Comparison of ENCODE assay signal across 16 cellular contexts in genomic region chr14:96929969-96930368, GRCh38.
DNase-seq lines count a peak whose midpoint lies in the region; ATAC-seq and TF ChIP-seq lines count a peak whose summit lies in the region.
"Had no signal": no experiment of that assay in that cellular context is flagged by ENCODE, and none has a peak within 500 bp of the region (broad histone marks: within the 10 kb centered on the region; RNA-seq: fewer than 3 reads in every experiment).

No MANE protein-coding gene starts in this region.

- TF ChIP-seq CTCF in heart right ventricle (IDR thresholded peaks at IDR 0.05): no peak

- H3K36me3 ChIP-seq in heart right ventricle (no peaks in the 10 kb centered on the region), mesenchymal stem cell (ENCODE audit: control insufficient read depth in 1 of 2, insufficient read depth in 2 of 2, low read depth in 1 of 2, low read length in 2 of 2) (no peaks in the 10 kb centered on the region)

- H3K4me3 ChIP-seq in heart right ventricle (no peak overlapping the region), mesenchymal stem cell (ENCODE audit: insufficient read depth in 1 of 2, low read depth in 1 of 2, low read length in 2 of 2) (no peak overlapping the region)
- H3K4me3 ChIP-seq: BLaER1 treated with 17β-estradiol and CSF1 and Interleukin-3, amounts not matched to agents 10 nM and 100 nM; GM23338 had no signal

- H3K4me1 ChIP-seq in heart right ventricle (no peaks in the 10 kb centered on the region), mesenchymal stem cell (ENCODE audit: control insufficient read depth, insufficient read depth, low read depth, low read length) (no peaks in the 10 kb centered on the region)

- H2BK15ac ChIP-seq in mesenchymal stem cell (ENCODE audit: low read depth, poor library complexity, severe bottlenecking): no peak overlapping the region

- WGBS in heart right ventricle, 2 donors: 38 to 50% methylated on average over 11 of the region's 11 CpGs
- WGBS in mesenchymal stem cell: 90% methylated on average over 9 of the region's 11 CpGs

- ATAC-seq in heart right ventricle (peak; percentile 56 to 93 (median 72)), GM18517 (IDR thresholded peaks at IDR 0.05; ENCODE audit: unreplicated experiment) (no peak)
- ATAC-seq: GM23338 had no signal

- intact Hi-C loops in heart right ventricle (cut with DNase I): no loop called here

- DNase-seq in NCI-H2227 (lab: John Stamatoyannopoulos, UW; ENCODE audit: unreplicated experiment): peak; percentile 19
- DNase-seq in NCI-H2227 treated with DMSO at 0.1 percent for 48 hours (lab: John Stamatoyannopoulos, UW): no peak
- peak; percentile 75 for DNase-seq in NCI-H82 (lab: John Stamatoyannopoulos, UW)
- DNase-seq in heart right ventricle: peak; percentile 13 to 23
- DNase-seq in mesenchymal stem cell: no peak
- DNase-seq in UCSD-AML1 (lab: John Stamatoyannopoulos, UW; ENCODE audit: unreplicated experiment): no peak
- DNase-seq: 8988T; AML-193; CD4-positive, CD25-positive, alpha-beta regulatory T cell; DMS53; GF-D8; H7 had no signal

- peak overlapping the region; percentile 73 for H4K91ac ChIP-seq in mesenchymal stem cell (ENCODE audit: low read length)

- H2AFZ ChIP-seq in mesenchymal stem cell (ENCODE audit: low read depth, low read length): no peak overlapping the region
- H2AFZ ChIP-seq: GM23338 had no signal

- H3K4ac ChIP-seq in mesenchymal stem cell (ENCODE audit: low read depth in 1 of 2, low read length in 2 of 2): no peak overlapping the region

- no peak overlapping the region for H3K9ac ChIP-seq in mesenchymal stem cell (ENCODE audit: low read length)
- H3K9ac ChIP-seq: BLaER1 treated with 17β-estradiol and CSF1 and Interleukin-3, amounts not matched to agents 10 nM and 100 nM had no signal

- H4K8ac ChIP-seq in mesenchymal stem cell (ENCODE audit: low read length): no peak overlapping the region

- H3K27ac ChIP-seq in heart right ventricle (no peak overlapping the region), mesenchymal stem cell (ENCODE audit: low read length, poor library complexity, severe bottlenecking) (no peak overlapping the region)
- H3K27ac ChIP-seq: BLaER1 treated with 17β-estradiol and CSF1 and Interleukin-3, amounts not matched to agents 10 nM and 100 nM; HL-60 had no signal

- H3K27me3 ChIP-seq in heart right ventricle: no peaks in the 10 kb centered on the region
- H3K27me3 ChIP-seq in mesenchymal stem cell (ENCODE audit: control insufficient read depth in 1 of 2, insufficient read depth in 1 of 2, low read length in 2 of 2): no peaks in the 10 kb centered on the region
- H3K27me3 ChIP-seq: BLaER1 treated with 17β-estradiol and CSF1 and Interleukin-3, amounts not matched to agents 10 nM and 100 nM had no signal

- H2BK12ac ChIP-seq in mesenchymal stem cell (ENCODE audit: low read length in 2 of 2): no peak overlapping the region

- no peak overlapping the region for H3K23ac ChIP-seq in mesenchymal stem cell (ENCODE audit: low read length in 2 of 2)

- H3K14ac ChIP-seq in mesenchymal stem cell (ENCODE audit: low read length in 2 of 2): no peak overlapping the region

- H3K9me3 ChIP-seq in heart right ventricle (no peaks in the 10 kb centered on the region), mesenchymal stem cell (ENCODE audit: control insufficient read depth, low read length) (no peaks in the 10 kb centered on the region)

- H3K18ac ChIP-seq in mesenchymal stem cell (ENCODE audit: low read depth in 1 of 2, low read length in 2 of 2): no peak overlapping the region

- H2BK120ac ChIP-seq in mesenchymal stem cell (ENCODE audit: low read depth, low read length): no peak overlapping the region

- H2AK5ac ChIP-seq in mesenchymal stem cell (ENCODE audit: low read length, severe bottlenecking): no peak overlapping the region

- no peak overlapping the region for H3K4me2 ChIP-seq in mesenchymal stem cell (ENCODE audit: low read length, poor library complexity, severe bottlenecking)
- H3K4me2 ChIP-seq: BLaER1 treated with 17β-estradiol and CSF1 and Interleukin-3, amounts not matched to agents 10 nM and 100 nM; GM23338 had no signal

- H3K79me1 ChIP-seq in mesenchymal stem cell (replicated peaks; ENCODE audit: low read length, poor library complexity, severe bottlenecking): no peaks in the 10 kb centered on the region

- no peak overlapping the region for H2BK5ac ChIP-seq in mesenchymal stem cell (ENCODE audit: low read depth, low read length, poor library complexity, severe bottlenecking)

Comparison
In these comparisons a context has a peak if more than half of its experiments do, and no peak if none do; other contexts are left out.
1. DNase-seq: peak in NCI-H2227 (single experiment), NCI-H82 (single experiment) and heart right ventricle (2 of 2); none in NCI-H2227 treated with DMSO at 0.1 percent for 48 hours (single experiment), mesenchymal stem cell (single experiment) and UCSD-AML1 (single experiment).